8 cellular contexts compared by ENCODE assay signal in the genomic region with DNA sequence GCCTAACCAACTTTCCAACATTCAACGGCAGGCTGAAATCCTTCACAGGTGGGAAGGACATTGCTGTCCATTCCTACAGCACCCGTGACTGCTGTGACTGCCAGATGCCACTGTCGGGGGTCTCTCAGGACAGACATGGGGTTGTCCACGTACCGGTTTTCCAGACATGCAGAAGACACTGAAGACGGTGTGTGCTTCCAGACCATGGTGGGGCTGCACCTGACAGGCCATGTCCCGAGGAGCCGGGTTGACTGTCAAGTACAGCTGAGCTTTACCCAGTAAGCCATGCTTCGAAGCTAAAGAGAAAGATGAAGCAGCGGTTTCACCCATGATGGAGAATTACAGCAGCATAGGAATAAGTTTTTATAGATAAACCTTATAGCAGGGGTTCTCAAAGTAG.
"Had no signal": no experiment of that assay in that cellular context is flagged by ENCODE, and none has a peak within 500 bp of the region (broad histone marks: within the 10 kb centered on the region; RNA-seq: fewer than 3 reads in every experiment).

No MANE protein-coding gene starts in this region.

- H3K4me3 Mint-ChIP-seq: HFFc6 had no signal

- H3K9me3 Mint-ChIP-seq: HFFc6 had no signal

- H3K4me3 ChIP-seq: GM23248, HAP-1 had no signal

- H3K4me1 ChIP-seq: HAP-1 had no signal

- H3K36me3 ChIP-seq: HAP-1 had no signal

- H3K27ac ChIP-seq: GM23248, HL-60 had no signal

- H3K27ac Mint-ChIP-seq: HFFc6 had no signal

- ATAC-seq: HCT116, HepG2 had no signal

- H3K9me3 ChIP-seq: HAP-1 had no signal

- DNase-seq: GM23248, GOT3, H7, HFFc6 had no signal
